8 cellular contexts compared by ENCODE assay signal in genomic region chr12:8045952-8046944, GRCh38. TPM values are rescaled to one million over a fixed set of nuclear protein-coding genes. Genes with fewer than 3 reads are reported as not detected.
A peak's percentile ranks its signal among the peaks of the same experiment; 100 is the strongest.
DNase-seq lines count a peak whose midpoint lies in the region; ATAC-seq and TF ChIP-seq lines count a peak whose summit lies in the region.

No MANE protein-coding gene starts in this region.

- intact Hi-C loops in activated CD4-positive, alpha-beta T cell treated with anti-CD3 and anti-CD28 coated beads for 36 hours (cut with DNase I, micrococcal nuclease) = loop anchor here (1.0 kb wide), 1 partner anchor 32 kb away; no protein-coding TSS in a partner anchor

- POLR2A ChIA-PET in activated CD4-positive, alpha-beta T cell treated with anti-CD3 and anti-CD28 coated beads for 36 hours (lab: Charles Lee) = no interaction called here

- no peak overlapping the region for H3K27ac Mint-ChIP-seq in activated CD4-positive, alpha-beta T cell treated with anti-CD3 and anti-CD28 coated beads for 36 hours

- CTCF ChIA-PET in activated CD4-positive, alpha-beta T cell treated with anti-CD3 and anti-CD28 coated beads for 36 hours (lab: Charles Lee) = interaction anchor here (0.9 to 7.0 kb wide), 12 partner anchors 8 to 123 kb away, joined by 3 to 105 read pairs (median 6); partner anchors contain the start of gene C3AR1

- peaks cover 15% of the 10 kb centered on the region for H3K4me1 Mint-ChIP-seq in activated CD4-positive, alpha-beta T cell treated with anti-CD3 and anti-CD28 coated beads for 36 hours

- DNase-seq in AG08396 (ENCODE audit: low spot score) = peak; percentile 85
- peak; percentile 64 for DNase-seq in NCI-H2196 (lab: John Stamatoyannopoulos, UW; ENCODE audit: unreplicated experiment)
- peak; percentile 90 for DNase-seq in activated CD4-positive, alpha-beta T cell treated with anti-CD3 and anti-CD28 coated beads for 36 hours
- peak; percentile 91 for DNase-seq in choroid plexus epithelial cell (ENCODE audit: low read depth)
- DNase-seq in left lobe of liver (ENCODE audit: low spot score) = peak; percentile 75
- DNase-seq in stimulated activated CD4-positive, alpha-beta T cell treated with anti-CD3 and anti-CD28 coated beads, Interleukin-4, amount 100 ng/mL, for 4 hours = peak; percentile 75 to 78

- H3K4me3 Mint-ChIP-seq in activated CD4-positive, alpha-beta T cell treated with anti-CD3 and anti-CD28 coated beads for 36 hours = no peak overlapping the region

- peaks cover 60% of the 10 kb centered on the region for H3K36me3 Mint-ChIP-seq in activated CD4-positive, alpha-beta T cell treated with anti-CD3 and anti-CD28 coated beads for 36 hours (ENCODE audit: low read depth)

- ATAC-seq in GM21529 (IDR thresholded peaks at IDR 0.05; ENCODE audit: unreplicated experiment) = peak; percentile 52
- ATAC-seq in activated CD4-positive, alpha-beta T cell treated with anti-CD3 and anti-CD28 coated beads for 36 hours = peak; percentile 72
- ATAC-seq in left lobe of liver = peak; percentile 98
- ATAC-seq in HG02973 (IDR thresholded peaks at IDR 0.05; ENCODE audit: unreplicated experiment) = no peak

- no peaks in the 10 kb centered on the region for H3K27me3 Mint-ChIP-seq in activated CD4-positive, alpha-beta T cell treated with anti-CD3 and anti-CD28 coated beads for 36 hours

- no peaks in the 10 kb centered on the region for H3K9me3 Mint-ChIP-seq in activated CD4-positive, alpha-beta T cell treated with anti-CD3 and anti-CD28 coated beads for 36 hours (ENCODE audit: low read depth)

- peak; percentile 94 for TF ChIP-seq CTCF in choroid plexus epithelial cell (conservative IDR thresholded peaks at IDR 0.05; ENCODE audit: low read depth, low read length)

- no peak overlapping the region for H3K4me3 ChIP-seq in choroid plexus epithelial cell (ENCODE audit: low read depth, low read length)

RNA-seq across cellular contexts. Expression of gene FOXJ2, which starts 13.7 kb away (rescaled TPM):
- total RNA-seq in activated CD4-positive, alpha-beta T cell treated with anti-CD3 and anti-CD28 coated beads for 36 hours = 10 to 100 TPM; 14.8 to 16.5 TPM
- 5.2 TPM for total RNA-seq in left lobe of liver

RNA-seq across cellular contexts. Expression of gene C3AR1, which starts 19.9 kb away (rescaled TPM):
- under 1 TPM; 0.33 to 0.57 TPM for total RNA-seq in activated CD4-positive, alpha-beta T cell treated with anti-CD3 and anti-CD28 coated beads for 36 hours
- total RNA-seq in left lobe of liver = 2.3 TPM

RNA-seq across cellular contexts. Expression of gene NECAP1, which starts 35.8 kb away (rescaled TPM):
- 10 to 100 TPM; 29.4 to 29.8 TPM for total RNA-seq in activated CD4-positive, alpha-beta T cell treated with anti-CD3 and anti-CD28 coated beads for 36 hours
- total RNA-seq in left lobe of liver = 14.2 TPM
